Comparison of ENCODE assay signal across 21 cellular contexts in the genomic region with DNA sequence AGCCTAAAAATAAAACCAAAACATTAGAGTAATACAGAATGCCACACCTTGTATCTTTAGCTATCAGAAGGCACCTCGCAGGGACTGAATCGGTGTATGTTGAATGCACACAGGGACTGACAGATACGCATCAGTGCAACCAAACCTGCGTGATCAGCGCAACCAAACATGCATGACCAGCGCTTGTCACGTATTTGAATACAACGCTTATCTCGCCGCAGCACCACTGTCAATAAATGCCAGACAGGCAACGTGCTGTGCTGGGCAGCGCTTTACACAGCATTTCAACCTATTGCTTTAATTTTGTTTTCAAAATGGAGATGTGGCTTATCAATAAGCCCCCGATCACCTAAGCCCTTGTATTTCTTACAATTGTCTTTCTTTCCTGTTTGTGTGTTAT.
DNase-seq lines count a peak whose midpoint lies in the region; ATAC-seq lines count a peak whose summit lies in the region.
"Had no signal": no experiment of that assay in that cellular context is flagged by ENCODE, and none has a peak within 500 bp of the region (broad histone marks: within the 10 kb centered on the region; RNA-seq: fewer than 3 reads in every experiment).

No MANE protein-coding gene starts in this region.

- peak; percentile 10 for DNase-seq in NCI-H1092 treated with DMSO at 0.1 percent for 48 hours (lab: John Stamatoyannopoulos, UW)
- DNase-seq in NCI-H1092 (lab: John Stamatoyannopoulos, UW) = no peak
- DNase-seq in activated naive CD4-positive, alpha-beta T cell treated with anti-CD3 and anti-CD28 coated beads, Interleukin-2, amount 10 ng/mL, durations not matched to agents 7 days and 5 days = no peak
- DNase-seq in activated naive CD4-positive, alpha-beta T cell treated with anti-CD3 and anti-CD28 coated beads, Interleukin-2, amount 50 U/mL, for 72 hours (ENCODE audit: low spot score in 2 of 2) = no peak
- DNase-seq in NCI-H2029 treated with DMSO at 0.1 percent for 48 hours (lab: John Stamatoyannopoulos, UW) = no peak
- no peak for DNase-seq in activated T-cell treated with anti-CD3 and anti-CD28 coated beads, Interleukin-2, amount 50 U/mL, for 72 hours
- DNase-seq: 8988T; CD8-positive, alpha-beta T cell; DND-41; GM23248; H9; HFFc6; MG63; NCI-H1048; NCI-H187; NCI-H2227 treated with DMSO at 0.1 percent for 48 hours; NCI-H524; T-cell had no signal

- H3K4me1 Mint-ChIP-seq in activated naive CD4-positive, alpha-beta T cell treated with anti-CD3 and anti-CD28 coated beads, Interleukin-2, amount 10 ng/mL, durations not matched to agents 7 days and 5 days = no peaks in the 10 kb centered on the region
- no peaks in the 10 kb centered on the region for H3K4me1 Mint-ChIP-seq in activated T-cell treated with anti-CD3 and anti-CD28 coated beads, Interleukin-2, amount 50 U/mL, for 72 hours (ENCODE audit: low read depth)
- H3K4me1 Mint-ChIP-seq: H9, T-cell had no signal

- no peaks in the 10 kb centered on the region for H3K9me3 Mint-ChIP-seq in activated naive CD4-positive, alpha-beta T cell treated with anti-CD3 and anti-CD28 coated beads, Interleukin-2, amount 10 ng/mL, durations not matched to agents 7 days and 5 days
- H3K9me3 Mint-ChIP-seq in activated naive CD4-positive, alpha-beta T cell treated with anti-CD3 and anti-CD28 coated beads, Interleukin-2, amount 50 U/mL, for 72 hours = no peaks in the 10 kb centered on the region
- no peaks in the 10 kb centered on the region for H3K9me3 Mint-ChIP-seq in activated T-cell treated with anti-CD3 and anti-CD28 coated beads, Interleukin-2, amount 50 U/mL, for 72 hours
- H3K9me3 Mint-ChIP-seq: CD8-positive, alpha-beta T cell; H9; T-cell had no signal

- H3K4me3 ChIP-seq in endocrine pancreas (ENCODE audit: control insufficient read depth, insufficient read depth, low read length) = peak overlapping the region; percentile 53
- H3K4me3 ChIP-seq: BLaER1 treated with 17β-estradiol and CSF1 and Interleukin-3, amounts not matched to agents 10 nM and 100 nM; GM23248; MG63 had no signal

- H3K9me3 ChIP-seq in endocrine pancreas (ENCODE audit: control insufficient read depth, low read length) = no peaks in the 10 kb centered on the region
- H3K9me3 ChIP-seq: BLaER1 treated with 17β-estradiol and CSF1 and Interleukin-3, amounts not matched to agents 10 nM and 100 nM; MG63 had no signal

- no peak overlapping the region for H3K4me3 Mint-ChIP-seq in activated naive CD4-positive, alpha-beta T cell treated with anti-CD3 and anti-CD28 coated beads, Interleukin-2, amount 10 ng/mL, durations not matched to agents 7 days and 5 days
- H3K4me3 Mint-ChIP-seq in activated T-cell treated with anti-CD3 and anti-CD28 coated beads, Interleukin-2, amount 50 U/mL, for 72 hours = no peak overlapping the region
- H3K4me3 Mint-ChIP-seq: CD8-positive, alpha-beta T cell; H9; HFFc6; T-cell had no signal

- H3K27ac Mint-ChIP-seq in activated naive CD4-positive, alpha-beta T cell treated with anti-CD3 and anti-CD28 coated beads, Interleukin-2, amount 10 ng/mL, durations not matched to agents 7 days and 5 days = peak overlapping the region; percentile 46
- no peak overlapping the region for H3K27ac Mint-ChIP-seq in activated naive CD4-positive, alpha-beta T cell treated with anti-CD3 and anti-CD28 coated beads, Interleukin-2, amount 50 U/mL, for 72 hours
- H3K27ac Mint-ChIP-seq in activated T-cell treated with anti-CD3 and anti-CD28 coated beads, Interleukin-2, amount 50 U/mL, for 72 hours = no peak overlapping the region
- H3K27ac Mint-ChIP-seq: CD8-positive, alpha-beta T cell; H9; HFFc6 had no signal

- no peak overlapping the region for H3K9ac ChIP-seq in endocrine pancreas (ENCODE audit: control insufficient read depth, insufficient read depth, low read length)
- H3K9ac ChIP-seq: BLaER1 treated with 17β-estradiol and CSF1 and Interleukin-3, amounts not matched to agents 10 nM and 100 nM; GM23248 had no signal

- ATAC-seq in activated naive CD4-positive, alpha-beta T cell treated with anti-CD3 and anti-CD28 coated beads, Interleukin-2, amount 50 U/mL, for 72 hours = no peak
- no peak for ATAC-seq in HG03097 (IDR thresholded peaks at IDR 0.05; ENCODE audit: low FRiP score, unreplicated experiment)
- no peak for ATAC-seq in activated T-cell treated with anti-CD3 and anti-CD28 coated beads, Interleukin-2, amount 50 U/mL, for 72 hours (replicated peaks in 1 of 2)
- ATAC-seq: CD8-positive, alpha-beta T cell; T-cell had no signal

- no peaks in the 10 kb centered on the region for H3K36me3 ChIP-seq in endocrine pancreas (ENCODE audit: control insufficient read depth, insufficient read depth, low read length)
- H3K36me3 ChIP-seq: MG63 had no signal

- no peaks in the 10 kb centered on the region for H3K27me3 Mint-ChIP-seq in activated naive CD4-positive, alpha-beta T cell treated with anti-CD3 and anti-CD28 coated beads, Interleukin-2, amount 10 ng/mL, durations not matched to agents 7 days and 5 days
- H3K27me3 Mint-ChIP-seq in activated T-cell treated with anti-CD3 and anti-CD28 coated beads, Interleukin-2, amount 50 U/mL, for 72 hours (ENCODE audit: low read depth) = no peaks in the 10 kb centered on the region
- H3K27me3 Mint-ChIP-seq: T-cell had no signal

- no peaks in the 10 kb centered on the region for H3K27me3 ChIP-seq in endocrine pancreas (ENCODE audit: control insufficient read depth, insufficient read depth, low read length)
- H3K27me3 ChIP-seq: BLaER1 treated with 17β-estradiol and CSF1 and Interleukin-3, amounts not matched to agents 10 nM and 100 nM; MG63 had no signal

- CTCF ChIA-PET in activated naive CD4-positive, alpha-beta T cell treated with anti-CD3 and anti-CD28 coated beads, Interleukin-2, amount 10 ng/mL, durations not matched to agents 7 days and 5 days (lab: Charles Lee) = no interaction called here

- H3K36me3 Mint-ChIP-seq in activated naive CD4-positive, alpha-beta T cell treated with anti-CD3 and anti-CD28 coated beads, Interleukin-2, amount 10 ng/mL, durations not matched to agents 7 days and 5 days = peaks cover 54% of the 10 kb centered on the region
- peaks cover 6 to 11% of the 10 kb centered on the region in 2 donors for H3K36me3 Mint-ChIP-seq in activated naive CD4-positive, alpha-beta T cell treated with anti-CD3 and anti-CD28 coated beads, Interleukin-2, amount 50 U/mL, for 72 hours
- H3K36me3 Mint-ChIP-seq in activated T-cell treated with anti-CD3 and anti-CD28 coated beads, Interleukin-2, amount 50 U/mL, for 72 hours (ENCODE audit: insufficient read depth in 2 of 2) = peaks cover 6 to 16% of the 10 kb centered on the region in 2 donors

- peaks cover 6% of the 10 kb centered on the region for H3K4me1 ChIP-seq in endocrine pancreas (ENCODE audit: control insufficient read depth, insufficient read depth, low read length)
- H3K4me1 ChIP-seq: BLaER1 treated with 17β-estradiol and CSF1 and Interleukin-3, amounts not matched to agents 10 nM and 100 nM had no signal
